ENCODE assay signal across 8 cellular contexts in genomic region chr21:35529141-35529863, GRCh38.
DNase-seq lines count a peak whose midpoint lies in the region; ATAC-seq lines count a peak whose summit lies in the region.

No MANE protein-coding gene starts in this region.

- peak overlapping the region; percentile 81 for H3K4me3 Mint-ChIP-seq in activated CD8-positive, alpha-beta T cell treated with anti-CD3 and anti-CD28 coated beads, Interleukin-2, amount 10 ng/mL, durations not matched to agents 7 days and 5 days

- no peaks in the 10 kb centered on the region for H3K27me3 Mint-ChIP-seq in activated CD8-positive, alpha-beta T cell treated with anti-CD3 and anti-CD28 coated beads, Interleukin-2, amount 10 ng/mL, durations not matched to agents 7 days and 5 days (ENCODE audit: low read depth)

- CTCF ChIA-PET in activated CD8-positive, alpha-beta T cell treated with anti-CD3 and anti-CD28 coated beads, Interleukin-2, amount 10 ng/mL, durations not matched to agents 7 days and 5 days (lab: Charles Lee) = interaction anchor here (0.6 kb wide), 1 partner anchor 283 kb away, joined by 3 read pairs; no protein-coding TSS in a partner anchor

- WGBS in urinary bladder = 35% methylated on average over 9 of the region's 9 CpGs

- H3K36me3 Mint-ChIP-seq in activated CD8-positive, alpha-beta T cell treated with anti-CD3 and anti-CD28 coated beads, Interleukin-2, amount 10 ng/mL, durations not matched to agents 7 days and 5 days (ENCODE audit: low read depth) = no peaks in the 10 kb centered on the region

- POLR2A ChIA-PET in activated CD8-positive, alpha-beta T cell treated with anti-CD3 and anti-CD28 coated beads, Interleukin-2, amount 10 ng/mL, durations not matched to agents 7 days and 5 days (lab: Charles Lee) = interaction anchor here (1.0 to 2.5 kb wide), 2 partner anchors 26 to 53 kb away, joined by 3 to 8 read pairs; no protein-coding TSS in a partner anchor

- DNase-seq in EL (peak; percentile 25), left kidney (ENCODE audit: low read depth, low spot score) (peak; percentile 45), NCI-H510A treated with DMSO at 0.1 percent for 48 hours (lab: John Stamatoyannopoulos, UW) (no peak), NCI-H345 (lab: John Stamatoyannopoulos, UW) (no peak)
- peak; percentile 39 for DNase-seq in activated CD8-positive, alpha-beta T cell treated with anti-CD3 and anti-CD28 coated beads, Interleukin-2, amount 10 ng/mL, durations not matched to agents 7 days and 5 days

- peak overlapping the region; percentile 93 for H3K27ac Mint-ChIP-seq in activated CD8-positive, alpha-beta T cell treated with anti-CD3 and anti-CD28 coated beads, Interleukin-2, amount 10 ng/mL, durations not matched to agents 7 days and 5 days

- no peaks in the 10 kb centered on the region for H3K4me1 ChIP-seq in urinary bladder (ENCODE audit: insufficient read depth)

- H3K27ac ChIP-seq in urinary bladder (ENCODE audit: low read depth) = no peak overlapping the region

- peak; percentile 67 for ATAC-seq in HG02852 (IDR thresholded peaks at IDR 0.05; ENCODE audit: unreplicated experiment)
- ATAC-seq in activated CD8-positive, alpha-beta T cell treated with anti-CD3 and anti-CD28 coated beads, Interleukin-2, amount 10 ng/mL, durations not matched to agents 7 days and 5 days = peak; percentile 81
- ATAC-seq in HG03045 (IDR thresholded peaks at IDR 0.05; ENCODE audit: unreplicated experiment) = no peak

- no peaks in the 10 kb centered on the region for H3K9me3 Mint-ChIP-seq in activated CD8-positive, alpha-beta T cell treated with anti-CD3 and anti-CD28 coated beads, Interleukin-2, amount 10 ng/mL, durations not matched to agents 7 days and 5 days (ENCODE audit: insufficient read depth)

- H3K4me3 ChIP-seq in urinary bladder (ENCODE audit: low read depth, low read length) = peak overlapping the region; percentile 37

- no peaks in the 10 kb centered on the region for H3K36me3 ChIP-seq in urinary bladder (ENCODE audit: insufficient read depth)

- peaks cover 51% of the 10 kb centered on the region for H3K4me1 Mint-ChIP-seq in activated CD8-positive, alpha-beta T cell treated with anti-CD3 and anti-CD28 coated beads, Interleukin-2, amount 10 ng/mL, durations not matched to agents 7 days and 5 days (ENCODE audit: low read depth)

Comparison
In these comparisons a context has a peak if more than half of its experiments do, and no peak if none do; other contexts are left out.
1. DNase-seq: peak in EL (single experiment), activated CD8-positive, alpha-beta T cell treated with anti-CD3 and anti-CD28 coated beads, Interleukin-2, amount 10 ng/mL, durations not matched to agents 7 days and 5 days (single experiment) and left kidney (single experiment); none in NCI-H510A treated with DMSO at 0.1 percent for 48 hours (single experiment) and NCI-H345 (single experiment).